ENCODE assay signal across 8 cellular contexts in genomic region chr13:114067381-114067885, GRCh38.
A peak's percentile ranks its signal among the peaks of the same experiment; 100 is the strongest.
DNase-seq lines count a peak whose midpoint lies in the region; ATAC-seq and TF ChIP-seq lines count a peak whose summit lies in the region.

No MANE protein-coding gene starts in this region.

- peaks cover 50% of the 10 kb centered on the region for H3K4me1 Mint-ChIP-seq in activated CD8-positive, alpha-beta memory T cell treated with anti-CD3 and anti-CD28 coated beads, Interleukin-2, amount 10 ng/mL, durations not matched to agents 7 days and 5 days

- H3K4me3 Mint-ChIP-seq in activated CD8-positive, alpha-beta memory T cell treated with anti-CD3 and anti-CD28 coated beads, Interleukin-2, amount 10 ng/mL, durations not matched to agents 7 days and 5 days: peak overlapping the region; percentile 44

- DNase-seq in DND-41: no peak
- DNase-seq in activated CD8-positive, alpha-beta memory T cell treated with anti-CD3 and anti-CD28 coated beads, Interleukin-2, amount 10 ng/mL, durations not matched to agents 7 days and 5 days: no peak
- DNase-seq in testis: no peak
- DNase-seq in D341Med (ENCODE audit: low spot score): no peak
- DNase-seq in DMS153 (lab: John Stamatoyannopoulos, UW): no peak

- H2AFZ ChIP-seq in DND-41 (ENCODE audit: low read depth, low read length): no peak overlapping the region

- 64 to 72% methylated on average over 9 of the region's 9 CpGs for WGBS in testis, 2 donors

- H3K36me3 Mint-ChIP-seq in activated CD8-positive, alpha-beta memory T cell treated with anti-CD3 and anti-CD28 coated beads, Interleukin-2, amount 10 ng/mL, durations not matched to agents 7 days and 5 days: peaks cover 17% of the 10 kb centered on the region

- peak overlapping the region; percentile 75 for H3K27ac Mint-ChIP-seq in activated CD8-positive, alpha-beta memory T cell treated with anti-CD3 and anti-CD28 coated beads, Interleukin-2, amount 10 ng/mL, durations not matched to agents 7 days and 5 days

- no peak for TF ChIP-seq POLR2A in testis (IDR thresholded peaks at IDR 0.05)

- H4K20me1 ChIP-seq in DND-41 (ENCODE audit: insufficient read depth, low read length): peaks cover 63% of the 10 kb centered on the region

- H3K27ac ChIP-seq in DND-41 (ENCODE audit: low read length) (peak overlapping the region; percentile 57), layer of hippocampus (ENCODE audit: low read depth, low read length) (peak overlapping the region; percentile 83), testis (peak overlapping the region; percentile 68 to 91)

- H3K9me3 ChIP-seq in DND-41 (ENCODE audit: insufficient read depth, low read length, severe bottlenecking): no peaks in the 10 kb centered on the region
- no peaks in the 10 kb centered on the region for H3K9me3 ChIP-seq in testis

- TF ChIP-seq CTCF in DND-41 (IDR thresholded peaks at IDR 0.05; ENCODE audit: borderline replicate concordance, extremely low read depth, low read length, poor library complexity, severe bottlenecking): no peak
- TF ChIP-seq CTCF in testis (IDR thresholded peaks at IDR 0.05): no peak

- peak overlapping the region; percentile 19; the same call in 1 of the 2 replicates for H3K4me2 ChIP-seq in DND-41 (ENCODE audit: insufficient read depth, low read length)

- H3K79me2 ChIP-seq in DND-41 (ENCODE audit: insufficient read depth, low read length): peaks cover 68% of the 10 kb centered on the region

- peaks cover 3% of the 10 kb centered on the region for H3K9me3 Mint-ChIP-seq in activated CD8-positive, alpha-beta memory T cell treated with anti-CD3 and anti-CD28 coated beads, Interleukin-2, amount 10 ng/mL, durations not matched to agents 7 days and 5 days (ENCODE audit: low read depth)

- CTCF ChIA-PET in activated CD8-positive, alpha-beta memory T cell treated with anti-CD3 and anti-CD28 coated beads, Interleukin-2, amount 10 ng/mL, durations not matched to agents 7 days and 5 days (lab: Charles Lee): interaction anchor here (0.8 to 1.6 kb wide), 3 partner anchors 18 to 159 kb away, joined by 3 to 8 read pairs (median 5); no protein-coding TSS in a partner anchor

- H3K36me3 ChIP-seq in DND-41 (ENCODE audit: insufficient read depth, low read length) (peaks cover 23% of the 10 kb centered on the region), testis (ENCODE audit: low read depth, missing control alignments) (no peaks in the 10 kb centered on the region)

- no peaks in the 10 kb centered on the region for H3K27me3 Mint-ChIP-seq in activated CD8-positive, alpha-beta memory T cell treated with anti-CD3 and anti-CD28 coated beads, Interleukin-2, amount 10 ng/mL, durations not matched to agents 7 days and 5 days

- H3K4me1 ChIP-seq in DND-41 (ENCODE audit: insufficient read depth, low read length): peaks cover 22% of the 10 kb centered on the region
- H3K4me1 ChIP-seq in testis: peaks cover 42% of the 10 kb centered on the region

- H3K4me3 ChIP-seq in DND-41 (ENCODE audit: low read depth in 1 of 2, low read length in 2 of 2): no peak overlapping the region
- H3K4me3 ChIP-seq in testis: no peak overlapping the region

- intact Hi-C loops in testis (cut with DNase I; ENCODE audit: low total_unique reads): no loop called here

- no peak overlapping the region for H3K9ac ChIP-seq in DND-41 (ENCODE audit: low read depth, low read length)

- no peaks in the 10 kb centered on the region for H3K27me3 ChIP-seq in DND-41 (ENCODE audit: insufficient read depth, low read length, poor library complexity)
- H3K27me3 ChIP-seq in layer of hippocampus (ENCODE audit: control insufficient read depth, insufficient read depth, low read length): no peaks in the 10 kb centered on the region
- no peaks in the 10 kb centered on the region for H3K27me3 ChIP-seq in testis

- ATAC-seq in DND-41 (ENCODE audit: insufficient read depth, low read depth) (peak; percentile 55), GM19397 (IDR thresholded peaks at IDR 0.05; ENCODE audit: unreplicated experiment) (peak; percentile 70), HG03457 (IDR thresholded peaks at IDR 0.05; ENCODE audit: unreplicated experiment) (peak; percentile 45)
- ATAC-seq in activated CD8-positive, alpha-beta memory T cell treated with anti-CD3 and anti-CD28 coated beads, Interleukin-2, amount 10 ng/mL, durations not matched to agents 7 days and 5 days: peak; percentile 35
